Comparison of ENCODE assay signal across 16 cellular contexts in genomic region chr4:10783351-10783750, GRCh38.
DNase-seq lines count a peak whose midpoint lies in the region; ATAC-seq, FAIRE-seq and TF ChIP-seq lines count a peak whose summit lies in the region.
"Had no signal": no experiment of that assay in that cellular context is flagged by ENCODE, and none has a peak within 500 bp of the region (broad histone marks: within the 10 kb centered on the region; RNA-seq: fewer than 3 reads in every experiment).

No MANE protein-coding gene starts in this region.

- no peak overlapping the region for H3K4me3 Mint-ChIP-seq in activated CD4-positive, alpha-beta T cell treated with anti-CD3 and anti-CD28 coated beads, Interleukin-2, amount 10 ng/mL, durations not matched to agents 24 days and 14 days
- H3K4me3 Mint-ChIP-seq in astrocyte (ENCODE audit: unreplicated experiment): no peak overlapping the region
- H3K4me3 Mint-ChIP-seq: activated naive CD4-positive, alpha-beta T cell treated with anti-CD3 and anti-CD28 coated beads, Interleukin-2, amount 10 ng/mL, durations not matched to agents 7 days and 5 days; naive thymus-derived CD8-positive, alpha-beta T cell had no signal

- H3K36me3 ChIP-seq in astrocyte (ENCODE audit: insufficient read depth, low read length) (no peaks in the 10 kb centered on the region), testis (ENCODE audit: low read depth, missing control alignments) (no peaks in the 10 kb centered on the region), colonic mucosa (no peaks in the 10 kb centered on the region)
- H3K36me3 ChIP-seq: sigmoid colon had no signal

- TF ChIP-seq CTCF in astrocyte (IDR thresholded peaks at IDR 0.05; ENCODE audit: insufficient read depth, low read depth, low read length) (no peak), testis (IDR thresholded peaks at IDR 0.05) (no peak), colonic mucosa (IDR thresholded peaks at IDR 0.05) (no peak)

- WGBS in testis, 2 donors: 36 to 51% methylated on average over 3 of the region's 3 CpGs

- H3K27ac Mint-ChIP-seq in activated CD4-positive, alpha-beta T cell treated with anti-CD3 and anti-CD28 coated beads, Interleukin-2, amount 10 ng/mL, durations not matched to agents 24 days and 14 days: peak overlapping the region; percentile 13
- peak overlapping the region; percentile 63 for H3K27ac Mint-ChIP-seq in astrocyte (ENCODE audit: unreplicated experiment)
- H3K27ac Mint-ChIP-seq: activated naive CD4-positive, alpha-beta T cell treated with anti-CD3 and anti-CD28 coated beads, Interleukin-2, amount 10 ng/mL, durations not matched to agents 7 days and 5 days; naive thymus-derived CD8-positive, alpha-beta T cell had no signal

- no peaks in the 10 kb centered on the region for H4K20me1 ChIP-seq in astrocyte (ENCODE audit: insufficient read depth, low read length)

- H3K4me2 ChIP-seq in astrocyte (ENCODE audit: low read length): peak overlapping the region; percentile 46

- H3K9ac ChIP-seq in astrocyte (ENCODE audit: low read length) (no peak overlapping the region), colonic mucosa (ENCODE audit: low read depth in 2 of 2, low read length in 2 of 2) (no peak overlapping the region)

- peak overlapping the region; percentile 47 for H3K27ac ChIP-seq in astrocyte (ENCODE audit: low read depth, low read length)
- H3K27ac ChIP-seq in testis: no peak overlapping the region
- H3K27ac ChIP-seq in colonic mucosa: no peak overlapping the region

- no peak overlapping the region for H3K4me3 ChIP-seq in astrocyte (ENCODE audit: insufficient read depth, low read depth, low read length)
- H3K4me3 ChIP-seq in testis: no peak overlapping the region
- H3K4me3 ChIP-seq in colonic mucosa: no peak overlapping the region
- H3K4me3 ChIP-seq: sigmoid colon had no signal

- no peak for ATAC-seq in activated CD4-positive, CD25-positive, alpha-beta regulatory T cell treated with anti-CD3 and anti-CD28 coated beads, Interleukin-2, amount 50 U/mL, for 24 hours
- ATAC-seq: naive thymus-derived CD8-positive, alpha-beta T cell had no signal

- no peaks in the 10 kb centered on the region for H3K36me3 Mint-ChIP-seq in activated CD4-positive, alpha-beta T cell treated with anti-CD3 and anti-CD28 coated beads, Interleukin-2, amount 10 ng/mL, durations not matched to agents 24 days and 14 days (ENCODE audit: low read depth)
- no peaks in the 10 kb centered on the region for H3K36me3 Mint-ChIP-seq in astrocyte (ENCODE audit: low read depth, unreplicated experiment)
- H3K36me3 Mint-ChIP-seq: activated naive CD4-positive, alpha-beta T cell treated with anti-CD3 and anti-CD28 coated beads, Interleukin-2, amount 10 ng/mL, durations not matched to agents 7 days and 5 days; naive thymus-derived CD8-positive, alpha-beta T cell had no signal

- H2AFZ ChIP-seq in astrocyte (ENCODE audit: low read depth, low read length): peak overlapping the region; percentile 51

- no peak for FAIRE-seq in astrocyte (lab: Jason Lieb, UNC)
- FAIRE-seq: colon had no signal

- H3K27me3 Mint-ChIP-seq in activated CD4-positive, alpha-beta T cell treated with anti-CD3 and anti-CD28 coated beads, Interleukin-2, amount 10 ng/mL, durations not matched to agents 24 days and 14 days: no peaks in the 10 kb centered on the region
- no peaks in the 10 kb centered on the region for H3K27me3 Mint-ChIP-seq in astrocyte (ENCODE audit: low read depth, unreplicated experiment)

- H3K9me3 ChIP-seq in astrocyte (ENCODE audit: insufficient read depth, low read depth, low read length): no peaks in the 10 kb centered on the region
- no peaks in the 10 kb centered on the region for H3K9me3 ChIP-seq in testis
- no peaks in the 10 kb centered on the region for H3K9me3 ChIP-seq in colonic mucosa
- H3K9me3 ChIP-seq: sigmoid colon had no signal

- H3K4me1 Mint-ChIP-seq in activated CD4-positive, alpha-beta T cell treated with anti-CD3 and anti-CD28 coated beads, Interleukin-2, amount 10 ng/mL, durations not matched to agents 24 days and 14 days: peaks cover 19% of the 10 kb centered on the region
- H3K4me1 Mint-ChIP-seq in astrocyte (ENCODE audit: low read depth, unreplicated experiment): peaks cover 9% of the 10 kb centered on the region
- H3K4me1 Mint-ChIP-seq: activated naive CD4-positive, alpha-beta T cell treated with anti-CD3 and anti-CD28 coated beads, Interleukin-2, amount 10 ng/mL, durations not matched to agents 7 days and 5 days; naive thymus-derived CD8-positive, alpha-beta T cell had no signal

- H3K4me1 ChIP-seq in astrocyte (ENCODE audit: insufficient read depth, low read length) (peaks cover 16% of the 10 kb centered on the region), testis (peaks cover 11% of the 10 kb centered on the region), colonic mucosa (no peaks in the 10 kb centered on the region)

- no peak for DNase-seq in activated CD4-positive, alpha-beta T cell treated with anti-CD3 and anti-CD28 coated beads, Interleukin-2, amount 10 ng/mL, durations not matched to agents 24 days and 14 days
- no peak for DNase-seq in activated CD4-positive, alpha-beta T cell treated with anti-CD3 and anti-CD28 coated beads for 1 hour
- DNase-seq in astrocyte (ENCODE audit: low read depth) (peak; percentile 79), glomerular endothelial cell (ENCODE audit: extremely low read depth, low read depth, low spot score) (peak; percentile 68), testis (peak; percentile 19), colonic mucosa (no peak), posterior cingulate gyrus (no peak)
- DNase-seq: 8988T; activated naive CD4-positive, alpha-beta T cell treated with anti-CD3 and anti-CD28 coated beads, Interleukin-2, amount 10 ng/mL, durations not matched to agents 7 days and 5 days; COR-L47; foreskin melanocyte; naive thymus-derived CD8-positive, alpha-beta T cell; NCI-H1417; sigmoid colon had no signal

- no peaks in the 10 kb centered on the region for H3K79me2 ChIP-seq in astrocyte (ENCODE audit: insufficient read depth, low read length)

- TF ChIP-seq POLR2A in testis (IDR thresholded peaks at IDR 0.05): no peak

- H3K9me3 Mint-ChIP-seq in activated CD4-positive, alpha-beta T cell treated with anti-CD3 and anti-CD28 coated beads, Interleukin-2, amount 10 ng/mL, durations not matched to agents 24 days and 14 days: no peaks in the 10 kb centered on the region
- no peaks in the 10 kb centered on the region for H3K9me3 Mint-ChIP-seq in astrocyte (ENCODE audit: unreplicated experiment)

- intact Hi-C loops in activated CD4-positive, alpha-beta T cell treated with anti-CD3 and anti-CD28 coated beads, Interleukin-2, amount 10 ng/mL, durations not matched to agents 24 days and 14 days (cut with micrococcal nuclease): loop anchor here (5.0 kb wide), 1 partner anchor 51 kb away; no protein-coding TSS in a partner anchor
- intact Hi-C loops in testis (cut with DNase I; ENCODE audit: low total_unique reads): no loop called here
- intact Hi-C loops in colonic mucosa (cut with DNase I): no loop called here
- intact Hi-C loops in posterior cingulate gyrus (cut with DNase I): no loop called here

- H3K27me3 ChIP-seq in astrocyte (ENCODE audit: insufficient read depth, low read length) (no peaks in the 10 kb centered on the region), testis (no peaks in the 10 kb centered on the region), colonic mucosa (no peaks in the 10 kb centered on the region)
- H3K27me3 ChIP-seq: sigmoid colon had no signal

Comparison
In these comparisons a context has a peak if more than half of its experiments do, and no peak if none do; other contexts are left out.
1. DNase-seq: peak in astrocyte (single experiment), glomerular endothelial cell (single experiment) and testis (single experiment); none in activated CD4-positive, alpha-beta T cell treated with anti-CD3 and anti-CD28 coated beads, Interleukin-2, amount 10 ng/mL, durations not matched to agents 24 days and 14 days (single experiment), activated CD4-positive, alpha-beta T cell treated with anti-CD3 and anti-CD28 coated beads for 1 hour (single experiment), colonic mucosa (single experiment) and posterior cingulate gyrus (0 of 10).